Comparison of ENCODE assay signal across 9 cellular contexts in genomic region chr7:46932656-46933424, GRCh38.
DNase-seq lines count a peak whose midpoint lies in the region; ATAC-seq and TF ChIP-seq lines count a peak whose summit lies in the region.
"Had no signal": no experiment of that assay in that cellular context is flagged by ENCODE, and none has a peak within 500 bp of the region (broad histone marks: within the 10 kb centered on the region; RNA-seq: fewer than 3 reads in every experiment).

No MANE protein-coding gene starts in this region.

- no peaks in the 10 kb centered on the region for H3K27me3 Mint-ChIP-seq in CD4-positive, alpha-beta T cell

- POLR2A ChIA-PET in CD4-positive, alpha-beta T cell (lab: Charles Lee): no interaction called here

- no peak for ATAC-seq in CD4-positive, alpha-beta T cell (ENCODE audit: poor library complexity)

- no peak for TF ChIP-seq POLR2A in spleen (IDR thresholded peaks at IDR 0.05)

- DNase-seq in HFF-Myc (ENCODE audit: extremely low read depth, low read depth) (peak; percentile 61), SK-N-DZ (ENCODE audit: low spot score) (peak; percentile 52), foreskin melanocyte (peak; percentile 53), smooth muscle cell (lab: John Stamatoyannopoulos, UW; ENCODE audit: unreplicated experiment) (no peak), KBM-7 (no peak), activated gamma-delta T cell treated with Interleukin-2 at 50 U/mL for 16 hours (no peak), spleen (no peak)
- DNase-seq in CD4-positive, alpha-beta T cell: no peak
- DNase-seq: stimulated activated CD4-positive, alpha-beta T cell treated with anti-CD3 and anti-CD28 coated beads, Interleukin-2, amount 100 ng/mL, for 24 hours had no signal

- WGBS in smooth muscle cell (ENCODE audit: low lambda C conversion rate): 14% methylated on average over 7 of the region's 7 CpGs
- WGBS in spleen, 5 donors: 66 to 75% (median 68%) methylated on average over 7 of the region's 7 CpGs

- H3K27ac ChIP-seq in smooth muscle cell (ENCODE audit: low read depth): peak overlapping the region; percentile 95
- H3K27ac ChIP-seq in CD4-positive, alpha-beta T cell (ENCODE audit: low read depth, low read length): no peak overlapping the region
- H3K27ac ChIP-seq in spleen: peak overlapping the region in 4 of 8 donors; percentile 10 to 45 (median 16)

- H3F3A ChIP-seq in smooth muscle cell (ENCODE audit: low read depth): peaks cover 50% of the 10 kb centered on the region

- CTCF ChIA-PET in CD4-positive, alpha-beta T cell (lab: Charles Lee): no interaction called here

- no peaks in the 10 kb centered on the region for H3K4me1 Mint-ChIP-seq in CD4-positive, alpha-beta T cell (ENCODE audit: low read depth)

- H3K36me3 ChIP-seq in smooth muscle cell (ENCODE audit: low read depth): no peaks in the 10 kb centered on the region
- H3K36me3 ChIP-seq in spleen: no peaks in the 10 kb centered on the region

- no peak overlapping the region for H3K4me3 ChIP-seq in HFF-Myc (replicated peaks; ENCODE audit: low read depth, low read length)
- peak overlapping the region; percentile 8 for H3K4me3 ChIP-seq in smooth muscle cell
- H3K4me3 ChIP-seq in spleen: no peak overlapping the region

- no peaks in the 10 kb centered on the region for H4K20me1 ChIP-seq in smooth muscle cell (ENCODE audit: low read depth)

- H3K9me3 Mint-ChIP-seq in CD4-positive, alpha-beta T cell: peaks cover 3% of the 10 kb centered on the region

- H3K27me3 ChIP-seq in smooth muscle cell (ENCODE audit: low read depth): no peaks in the 10 kb centered on the region
- H3K27me3 ChIP-seq in CD4-positive, alpha-beta T cell (ENCODE audit: control insufficient read depth, insufficient read depth, low read length): no peaks in the 10 kb centered on the region
- H3K27me3 ChIP-seq in spleen (replicated peaks in 1 of 7): no peaks in the 10 kb centered on the region

- no peak overlapping the region for H3K27ac Mint-ChIP-seq in CD4-positive, alpha-beta T cell

- in situ Hi-C loops in KBM-7 (cut with MboI; ENCODE audit: low pct_unique_long_range_greater_than_20kb, low sequenced_read_pairs): no loop called here

- peak overlapping the region; percentile 41 for H2AFZ ChIP-seq in smooth muscle cell (ENCODE audit: low read depth)

- no peak overlapping the region for H3K4me3 Mint-ChIP-seq in CD4-positive, alpha-beta T cell

- H3K4me2 ChIP-seq in smooth muscle cell: peak overlapping the region; percentile 77

- H3K9me3 ChIP-seq in smooth muscle cell (replicated peaks; ENCODE audit: low read depth) (no peaks in the 10 kb centered on the region), spleen (no peaks in the 10 kb centered on the region)
- H3K9me3 ChIP-seq in CD4-positive, alpha-beta T cell (ENCODE audit: control insufficient read depth, low read length): no peaks in the 10 kb centered on the region

- intact Hi-C loops in CD4-positive, alpha-beta T cell (cut with DNase I, micrococcal nuclease): no loop called here
- intact Hi-C loops in spleen (cut with DNase I; ENCODE audit: low total_unique reads): no loop called here

- H3K79me2 ChIP-seq in smooth muscle cell (ENCODE audit: low read depth): no peaks in the 10 kb centered on the region

- peak overlapping the region; percentile 67 for H3K9ac ChIP-seq in smooth muscle cell (ENCODE audit: low read depth)

- TF ChIP-seq CTCF in HFF-Myc (IDR thresholded peaks at IDR 0.05; ENCODE audit: low read depth, low read length, missing control alignments) (peak; percentile 17), smooth muscle cell (IDR thresholded peaks at IDR 0.05; ENCODE audit: borderline replicate concordance, insufficient read depth, poor library complexity, severe bottlenecking) (peak; percentile 13), spleen (IDR thresholded peaks at IDR 0.05 in 8 of 11, conservative IDR thresholded peaks at IDR 0.05 in 3 of 11) (no peak)
- TF ChIP-seq CTCF in CD4-positive, alpha-beta T cell (IDR thresholded peaks at IDR 0.05): no peak

- peaks cover 9% of the 10 kb centered on the region for H3K4me1 ChIP-seq in smooth muscle cell (ENCODE audit: low read depth)
- no peaks in the 10 kb centered on the region for H3K4me1 ChIP-seq in spleen

- no peaks in the 10 kb centered on the region for H3K36me3 Mint-ChIP-seq in CD4-positive, alpha-beta T cell (ENCODE audit: low read depth)

Comparison
In these comparisons a context has a peak if more than half of its experiments do, and no peak if none do; other contexts are left out.
1. DNase-seq: peak in HFF-Myc (single experiment), SK-N-DZ (single experiment) and foreskin melanocyte (single experiment); none in smooth muscle cell (single experiment), KBM-7 (single experiment), CD4-positive, alpha-beta T cell (0 of 10), activated gamma-delta T cell treated with Interleukin-2 at 50 U/mL for 16 hours (single experiment) and spleen (single experiment).
2. CTCF ChIP-seq: peak in HFF-Myc (single experiment) and smooth muscle cell (single experiment); none in CD4-positive, alpha-beta T cell (single experiment) and spleen (0 of 11).